Comparison of ENCODE assay signal across 1 cellular context in the genomic region with DNA sequence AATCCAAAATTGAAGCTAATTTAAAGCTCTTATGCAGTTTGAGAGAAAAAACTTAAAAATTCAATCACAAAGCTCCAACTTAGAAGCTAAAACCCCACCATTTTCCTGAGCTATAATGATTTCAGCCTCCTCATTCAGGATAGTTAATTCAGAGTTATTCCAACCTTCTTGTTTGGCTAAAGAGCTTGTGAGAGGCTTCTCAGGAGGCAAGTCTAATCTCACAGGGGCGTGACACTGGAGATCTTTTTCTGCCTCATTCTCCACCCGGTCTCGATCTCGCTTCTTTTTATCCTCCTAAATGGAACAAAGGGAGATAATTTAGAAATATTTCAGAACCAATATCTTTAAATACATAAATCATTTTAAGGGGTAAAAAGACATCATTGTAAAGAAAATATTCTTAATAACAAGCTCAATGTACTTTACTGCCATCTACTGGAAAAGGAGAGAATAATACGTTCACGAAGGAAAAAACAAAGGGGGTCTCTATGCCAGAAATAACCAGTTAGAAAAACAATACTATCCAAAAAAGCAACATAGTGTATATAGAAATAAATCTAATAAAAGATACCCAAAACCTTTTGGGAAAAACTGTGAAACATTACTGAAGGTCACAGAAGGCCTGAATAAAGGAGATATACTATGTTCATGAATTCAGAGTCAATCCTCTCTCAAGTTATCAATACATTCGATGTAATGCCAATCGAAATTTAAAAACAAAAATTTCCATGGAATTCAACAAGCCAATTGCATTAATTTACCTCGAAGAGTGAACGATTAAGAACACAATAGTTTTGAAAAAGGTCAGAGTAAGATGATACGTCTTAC.
TF ChIP-seq lines count a peak whose summit lies in the region.

No MANE protein-coding gene starts in this region.

TF ChIP-seq in SK-N-SH treated with all-trans-retinoic acid at 6 μM for 48 hours, 23 proteins besides CTCF, POLR2A, EP300 and RAD21 (continued from another document):
- TF ChIP-seq, protein P1, sequence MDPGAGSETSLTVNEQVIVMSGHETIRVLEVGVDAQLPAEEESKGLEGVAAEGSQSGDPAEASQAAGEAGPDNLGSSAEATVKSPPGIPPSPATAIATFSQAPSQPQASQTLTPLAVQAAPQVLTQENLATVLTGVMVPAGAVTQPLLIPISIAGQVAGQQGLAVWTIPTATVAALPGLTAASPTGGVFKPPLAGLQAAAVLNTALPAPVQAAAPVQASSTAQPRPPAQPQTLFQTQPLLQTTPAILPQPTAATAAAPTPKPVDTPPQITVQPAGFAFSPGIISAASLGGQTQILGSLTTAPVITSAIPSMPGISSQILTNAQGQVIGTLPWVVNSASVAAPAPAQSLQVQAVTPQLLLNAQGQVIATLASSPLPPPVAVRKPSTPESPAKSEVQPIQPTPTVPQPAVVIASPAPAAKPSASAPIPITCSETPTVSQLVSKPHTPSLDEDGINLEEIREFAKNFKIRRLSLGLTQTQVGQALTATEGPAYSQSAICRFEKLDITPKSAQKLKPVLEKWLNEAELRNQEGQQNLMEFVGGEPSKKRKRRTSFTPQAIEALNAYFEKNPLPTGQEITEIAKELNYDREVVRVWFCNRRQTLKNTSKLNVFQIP (CRISPR knock-in tag; IDR thresholded peaks at IDR 0.05; ENCODE audit: borderline replicate concordance, low read depth), result no peak
- TF ChIP-seq PPARA (CRISPR knock-in tag; IDR thresholded peaks at IDR 0.05; ENCODE audit: borderline replicate concordance) (no peak), ZNF565 (CRISPR knock-in tag; conservative IDR thresholded peaks at IDR 0.05; ENCODE audit: low read depth) (no peak), RARB (CRISPR knock-in tag; IDR thresholded peaks at IDR 0.05) (no peak), ZNF8 (CRISPR knock-in tag; IDR thresholded peaks at IDR 0.05) (no peak), BACH2 (CRISPR knock-in tag; IDR thresholded peaks at IDR 0.05; ENCODE audit: borderline replicate concordance) (no peak), ZFP30 (CRISPR knock-in tag; IDR thresholded peaks at IDR 0.05) (no peak), ESRRG (CRISPR knock-in tag; IDR thresholded peaks at IDR 0.05) (no peak), TOX (CRISPR knock-in tag; IDR thresholded peaks at IDR 0.05; ENCODE audit: borderline replicate concordance) (no peak)
- TF ChIP-seq, protein P2, sequence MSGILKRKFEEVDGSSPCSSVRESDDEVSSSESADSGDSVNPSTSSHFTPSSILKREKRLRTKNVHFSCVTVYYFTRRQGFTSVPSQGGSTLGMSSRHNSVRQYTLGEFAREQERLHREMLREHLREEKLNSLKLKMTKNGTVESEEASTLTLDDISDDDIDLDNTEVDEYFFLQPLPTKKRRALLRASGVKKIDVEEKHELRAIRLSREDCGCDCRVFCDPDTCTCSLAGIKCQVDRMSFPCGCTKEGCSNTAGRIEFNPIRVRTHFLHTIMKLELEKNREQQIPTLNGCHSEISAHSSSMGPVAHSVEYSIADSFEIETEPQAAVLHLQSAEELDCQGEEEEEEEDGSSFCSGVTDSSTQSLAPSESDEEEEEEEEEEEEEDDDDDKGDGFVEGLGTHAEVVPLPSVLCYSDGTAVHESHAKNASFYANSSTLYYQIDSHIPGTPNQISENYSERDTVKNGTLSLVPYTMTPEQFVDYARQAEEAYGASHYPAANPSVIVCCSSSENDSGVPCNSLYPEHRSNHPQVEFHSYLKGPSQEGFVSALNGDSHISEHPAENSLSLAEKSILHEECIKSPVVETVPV (CRISPR knock-in tag; IDR thresholded peaks at IDR 0.05), result no peak
- TF ChIP-seq, protein P3, sequence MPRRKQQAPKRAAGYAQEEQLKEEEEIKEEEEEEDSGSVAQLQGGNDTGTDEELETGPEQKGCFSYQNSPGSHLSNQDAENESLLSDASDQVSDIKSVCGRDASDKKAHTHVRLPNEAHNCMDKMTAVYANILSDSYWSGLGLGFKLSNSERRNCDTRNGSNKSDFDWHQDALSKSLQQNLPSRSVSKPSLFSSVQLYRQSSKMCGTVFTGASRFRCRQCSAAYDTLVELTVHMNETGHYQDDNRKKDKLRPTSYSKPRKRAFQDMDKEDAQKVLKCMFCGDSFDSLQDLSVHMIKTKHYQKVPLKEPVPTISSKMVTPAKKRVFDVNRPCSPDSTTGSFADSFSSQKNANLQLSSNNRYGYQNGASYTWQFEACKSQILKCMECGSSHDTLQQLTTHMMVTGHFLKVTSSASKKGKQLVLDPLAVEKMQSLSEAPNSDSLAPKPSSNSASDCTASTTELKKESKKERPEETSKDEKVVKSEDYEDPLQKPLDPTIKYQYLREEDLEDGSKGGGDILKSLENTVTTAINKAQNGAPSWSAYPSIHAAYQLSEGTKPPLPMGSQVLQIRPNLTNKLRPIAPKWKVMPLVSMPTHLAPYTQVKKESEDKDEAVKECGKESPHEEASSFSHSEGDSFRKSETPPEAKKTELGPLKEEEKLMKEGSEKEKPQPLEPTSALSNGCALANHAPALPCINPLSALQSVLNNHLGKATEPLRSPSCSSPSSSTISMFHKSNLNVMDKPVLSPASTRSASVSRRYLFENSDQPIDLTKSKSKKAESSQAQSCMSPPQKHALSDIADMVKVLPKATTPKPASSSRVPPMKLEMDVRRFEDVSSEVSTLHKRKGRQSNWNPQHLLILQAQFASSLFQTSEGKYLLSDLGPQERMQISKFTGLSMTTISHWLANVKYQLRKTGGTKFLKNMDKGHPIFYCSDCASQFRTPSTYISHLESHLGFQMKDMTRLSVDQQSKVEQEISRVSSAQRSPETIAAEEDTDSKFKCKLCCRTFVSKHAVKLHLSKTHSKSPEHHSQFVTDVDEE (CRISPR knock-in tag; IDR thresholded peaks at IDR 0.05), result no peak
TF ChIP-seq in SK-N-SH treated with all-trans-retinoic acid at 6 μM for 48 hours: peak in this region for 0.
